ENCODE assay signal across 20 cellular contexts in the genomic region with DNA sequence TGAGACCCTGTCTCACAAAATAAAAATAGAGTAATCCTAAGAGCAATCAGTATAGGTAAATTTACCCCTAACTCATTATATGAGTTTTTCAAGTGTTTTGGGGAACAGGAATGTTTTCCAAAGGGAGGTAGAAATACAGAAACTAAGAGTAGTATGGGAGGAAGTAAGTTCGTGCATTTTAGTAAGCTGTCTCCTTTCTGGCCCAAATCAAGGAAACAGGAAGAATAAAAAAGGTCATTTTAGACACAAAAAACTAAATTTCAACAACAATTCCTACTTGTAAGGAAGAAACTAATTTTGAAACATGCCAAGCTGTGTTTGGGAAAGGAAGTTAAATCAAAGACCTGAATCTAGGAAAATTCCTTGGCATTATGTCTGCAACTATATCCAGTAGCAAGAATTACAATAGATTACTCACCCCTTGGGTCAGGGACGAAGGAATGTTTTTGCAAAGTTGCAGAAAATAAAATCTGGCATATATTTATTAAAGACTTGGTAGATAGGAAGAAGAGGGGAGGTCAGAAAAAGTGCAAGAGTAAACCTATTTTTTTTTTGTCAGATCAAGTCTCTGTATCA.
"Had no signal": no experiment of that assay in that cellular context is flagged by ENCODE, and none has a peak within 500 bp of the region (broad histone marks: within the 10 kb centered on the region; RNA-seq: fewer than 3 reads in every experiment).

No MANE protein-coding gene starts in this region.

- H3K27me3 ChIP-seq: breast epithelium, dorsolateral prefrontal cortex, esophagus muscularis mucosa, foreskin keratinocyte, neutrophil, tibial artery had no signal

- H3K9me3 ChIP-seq: breast epithelium, esophagus muscularis mucosa, neutrophil, tibial artery had no signal

- DNase-seq: activated B cell treated with CpG ODN at 0.5 μM for 24 hours; activated CD4-positive, alpha-beta T cell treated with anti-CD3 and anti-CD28 coated beads, Interleukin-2, amount 10 ng/mL, durations not matched to agents 24 days and 14 days; activated CD8-positive, alpha-beta memory T cell treated with anti-CD3 and anti-CD28 coated beads, Interleukin-2, amount 50 U/mL, for 48 hours; activated naive CD8-positive, alpha-beta T cell treated with anti-CD3 and anti-CD28 coated beads for 36 hours; activated T-cell treated with anti-CD3 and anti-CD28 coated beads, Interleukin-2, amount 50 U/mL, for 72 hours; anterior cingulate cortex; dorsolateral prefrontal cortex; foreskin keratinocyte; kidney glomerular epithelial cell; mesenchymal stem cell; natural killer cell; posterior cingulate gyrus; stimulated activated CD4-positive, alpha-beta T cell treated with anti-CD3 and anti-CD28 coated beads, Interleukin-15, amount 100 ng/mL, for 24 hours; stimulated activated CD4-positive, alpha-beta T cell treated with anti-CD3 and anti-CD28 coated beads, Interleukin-4, amount 100 ng/mL, for 24 hours; stimulated activated naive CD4-positive, alpha-beta T cell; T-helper 17 cell; tibial artery had no signal

- H3K4me3 ChIP-seq: breast epithelium, dorsolateral prefrontal cortex, esophagus muscularis mucosa, tibial artery had no signal

- ATAC-seq: activated T-cell treated with anti-CD3 and anti-CD28 coated beads, Interleukin-2, amount 50 U/mL, for 72 hours; foreskin keratinocyte; natural killer cell; T-helper 17 cell had no signal

- H3K36me3 ChIP-seq: breast epithelium, esophagus muscularis mucosa, neutrophil, tibial artery had no signal

- H3K4me1 ChIP-seq: breast epithelium, esophagus muscularis mucosa, foreskin keratinocyte, tibial artery had no signal

- H3K27ac ChIP-seq: breast epithelium, esophagus muscularis mucosa, foreskin keratinocyte, neutrophil, tibial artery had no signal
